Comparison of ENCODE assay signal across 1 cellular context in the genomic region with DNA sequence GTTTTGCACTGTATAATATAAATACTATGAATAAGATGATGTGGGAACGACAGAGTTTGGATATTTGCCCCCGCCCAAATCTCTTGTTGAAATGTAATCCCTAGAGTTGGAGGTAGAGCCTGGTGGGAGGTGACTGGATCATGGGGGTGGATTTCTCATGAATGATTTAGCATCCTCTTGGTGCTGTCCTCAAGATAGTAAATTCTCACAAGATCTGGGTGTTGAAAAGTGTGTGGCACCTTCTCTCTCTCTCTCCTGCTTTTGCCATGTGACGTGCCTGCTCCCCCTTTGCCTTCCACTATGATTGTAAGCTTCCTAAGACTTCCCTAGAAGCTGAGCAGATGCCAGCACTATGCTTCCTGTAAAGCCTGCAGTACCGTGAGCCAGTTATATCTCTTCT.
TF ChIP-seq lines count a peak whose summit lies in the region.

No MANE protein-coding gene starts in this region.

TF ChIP-seq in H1, 55 proteins besides CTCF, POLR2A, EP300 and RAD21 (continued from another document):
- TF ChIP-seq, protein P1, sequence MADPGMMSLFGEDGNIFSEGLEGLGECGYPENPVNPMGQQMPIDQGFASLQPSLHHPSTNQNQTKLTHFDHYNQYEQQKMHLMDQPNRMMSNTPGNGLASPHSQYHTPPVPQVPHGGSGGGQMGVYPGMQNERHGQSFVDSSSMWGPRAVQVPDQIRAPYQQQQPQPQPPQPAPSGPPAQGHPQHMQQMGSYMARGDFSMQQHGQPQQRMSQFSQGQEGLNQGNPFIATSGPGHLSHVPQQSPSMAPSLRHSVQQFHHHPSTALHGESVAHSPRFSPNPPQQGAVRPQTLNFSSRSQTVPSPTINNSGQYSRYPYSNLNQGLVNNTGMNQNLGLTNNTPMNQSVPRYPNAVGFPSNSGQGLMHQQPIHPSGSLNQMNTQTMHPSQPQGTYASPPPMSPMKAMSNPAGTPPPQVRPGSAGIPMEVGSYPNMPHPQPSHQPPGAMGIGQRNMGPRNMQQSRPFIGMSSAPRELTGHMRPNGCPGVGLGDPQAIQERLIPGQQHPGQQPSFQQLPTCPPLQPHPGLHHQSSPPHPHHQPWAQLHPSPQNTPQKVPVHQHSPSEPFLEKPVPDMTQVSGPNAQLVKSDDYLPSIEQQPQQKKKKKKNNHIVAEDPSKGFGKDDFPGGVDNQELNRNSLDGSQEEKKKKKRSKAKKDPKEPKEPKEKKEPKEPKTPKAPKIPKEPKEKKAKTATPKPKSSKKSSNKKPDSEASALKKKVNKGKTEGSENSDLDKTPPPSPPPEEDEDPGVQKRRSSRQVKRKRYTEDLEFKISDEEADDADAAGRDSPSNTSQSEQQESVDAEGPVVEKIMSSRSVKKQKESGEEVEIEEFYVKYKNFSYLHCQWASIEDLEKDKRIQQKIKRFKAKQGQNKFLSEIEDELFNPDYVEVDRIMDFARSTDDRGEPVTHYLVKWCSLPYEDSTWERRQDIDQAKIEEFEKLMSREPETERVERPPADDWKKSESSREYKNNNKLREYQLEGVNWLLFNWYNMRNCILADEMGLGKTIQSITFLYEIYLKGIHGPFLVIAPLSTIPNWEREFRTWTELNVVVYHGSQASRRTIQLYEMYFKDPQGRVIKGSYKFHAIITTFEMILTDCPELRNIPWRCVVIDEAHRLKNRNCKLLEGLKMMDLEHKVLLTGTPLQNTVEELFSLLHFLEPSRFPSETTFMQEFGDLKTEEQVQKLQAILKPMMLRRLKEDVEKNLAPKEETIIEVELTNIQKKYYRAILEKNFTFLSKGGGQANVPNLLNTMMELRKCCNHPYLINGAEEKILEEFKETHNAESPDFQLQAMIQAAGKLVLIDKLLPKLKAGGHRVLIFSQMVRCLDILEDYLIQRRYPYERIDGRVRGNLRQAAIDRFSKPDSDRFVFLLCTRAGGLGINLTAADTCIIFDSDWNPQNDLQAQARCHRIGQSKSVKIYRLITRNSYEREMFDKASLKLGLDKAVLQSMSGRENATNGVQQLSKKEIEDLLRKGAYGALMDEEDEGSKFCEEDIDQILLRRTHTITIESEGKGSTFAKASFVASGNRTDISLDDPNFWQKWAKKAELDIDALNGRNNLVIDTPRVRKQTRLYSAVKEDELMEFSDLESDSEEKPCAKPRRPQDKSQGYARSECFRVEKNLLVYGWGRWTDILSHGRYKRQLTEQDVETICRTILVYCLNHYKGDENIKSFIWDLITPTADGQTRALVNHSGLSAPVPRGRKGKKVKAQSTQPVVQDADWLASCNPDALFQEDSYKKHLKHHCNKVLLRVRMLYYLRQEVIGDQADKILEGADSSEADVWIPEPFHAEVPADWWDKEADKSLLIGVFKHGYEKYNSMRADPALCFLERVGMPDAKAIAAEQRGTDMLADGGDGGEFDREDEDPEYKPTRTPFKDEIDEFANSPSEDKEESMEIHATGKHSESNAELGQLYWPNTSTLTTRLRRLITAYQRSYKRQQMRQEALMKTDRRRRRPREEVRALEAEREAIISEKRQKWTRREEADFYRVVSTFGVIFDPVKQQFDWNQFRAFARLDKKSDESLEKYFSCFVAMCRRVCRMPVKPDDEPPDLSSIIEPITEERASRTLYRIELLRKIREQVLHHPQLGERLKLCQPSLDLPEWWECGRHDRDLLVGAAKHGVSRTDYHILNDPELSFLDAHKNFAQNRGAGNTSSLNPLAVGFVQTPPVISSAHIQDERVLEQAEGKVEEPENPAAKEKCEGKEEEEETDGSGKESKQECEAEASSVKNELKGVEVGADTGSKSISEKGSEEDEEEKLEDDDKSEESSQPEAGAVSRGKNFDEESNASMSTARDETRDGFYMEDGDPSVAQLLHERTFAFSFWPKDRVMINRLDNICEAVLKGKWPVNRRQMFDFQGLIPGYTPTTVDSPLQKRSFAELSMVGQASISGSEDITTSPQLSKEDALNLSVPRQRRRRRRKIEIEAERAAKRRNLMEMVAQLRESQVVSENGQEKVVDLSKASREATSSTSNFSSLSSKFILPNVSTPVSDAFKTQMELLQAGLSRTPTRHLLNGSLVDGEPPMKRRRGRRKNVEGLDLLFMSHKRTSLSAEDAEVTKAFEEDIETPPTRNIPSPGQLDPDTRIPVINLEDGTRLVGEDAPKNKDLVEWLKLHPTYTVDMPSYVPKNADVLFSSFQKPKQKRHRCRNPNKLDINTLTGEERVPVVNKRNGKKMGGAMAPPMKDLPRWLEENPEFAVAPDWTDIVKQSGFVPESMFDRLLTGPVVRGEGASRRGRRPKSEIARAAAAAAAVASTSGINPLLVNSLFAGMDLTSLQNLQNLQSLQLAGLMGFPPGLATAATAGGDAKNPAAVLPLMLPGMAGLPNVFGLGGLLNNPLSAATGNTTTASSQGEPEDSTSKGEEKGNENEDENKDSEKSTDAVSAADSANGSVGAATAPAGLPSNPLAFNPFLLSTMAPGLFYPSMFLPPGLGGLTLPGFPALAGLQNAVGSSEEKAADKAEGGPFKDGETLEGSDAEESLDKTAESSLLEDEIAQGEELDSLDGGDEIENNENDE (IDR thresholded peaks at IDR 0.05; ENCODE audit: insufficient replicate concordance, low read length) = no peak
- TF ChIP-seq CBX5 (IDR thresholded peaks at IDR 0.05; ENCODE audit: low read depth, low read length) = no peak
- TF ChIP-seq POU5F1 (IDR thresholded peaks at IDR 0.05; ENCODE audit: low read depth, low read length) = no peak
- no peak for TF ChIP-seq CBX8 (IDR thresholded peaks at IDR 0.05; ENCODE audit: borderline replicate concordance, low read depth, low read length)
